Comparison of ENCODE assay signal across 22 cellular contexts in genomic region chr12:94078736-94079509, GRCh38.
"Had no signal": no experiment of that assay in that cellular context is flagged by ENCODE, and none has a peak within 500 bp of the region (broad histone marks: within the 10 kb centered on the region; RNA-seq: fewer than 3 reads in every experiment).

No MANE protein-coding gene starts in this region.

- H3K4me3 ChIP-seq: ascending aorta, body of pancreas, SJSA1 had no signal

- DNase-seq: activated CD4-positive, alpha-beta T cell treated with anti-CD3 and anti-CD28 coated beads, Interleukin-2, amount 50 U/mL, for 4 hours; activated CD8-positive, alpha-beta memory T cell treated with anti-CD3 and anti-CD28 coated beads, Interleukin-2, amount 50 U/mL, for 48 hours; activated CD8-positive, alpha-beta T cell treated with anti-CD3 and anti-CD28 coated beads, Interleukin-2, amount 10 ng/mL, durations not matched to agents 7 days and 5 days; activated naive CD4-positive, alpha-beta T cell treated with anti-CD3 and anti-CD28 coated beads, Interleukin-2, amount 50 U/mL, for 16 hours; activated naive CD8-positive, alpha-beta T cell treated with anti-CD3 and anti-CD28 coated beads, Interleukin-2, amount 50 U/mL, for 24 hours; activated T-cell treated with anti-CD3 and anti-CD28 coated beads, Interleukin-2, amount 50 U/mL, for 1 hour; amniotic stem cell; body of pancreas; central memory CD4-positive, alpha-beta T cell; NCI-H1092 treated with DMSO at 0.1 percent for 48 hours; NCI-H1417 treated with DMSO at 0.1 percent for 48 hours; NCI-H1694; NCI-H2029 treated with DMSO at 0.1 percent for 48 hours; NCI-H446; NCI-H524; PC-3; SHP77; T-cell; WERI-Rb-1 had no signal

- ATAC-seq: activated CD8-positive, alpha-beta T cell treated with anti-CD3 and anti-CD28 coated beads, Interleukin-2, amount 10 ng/mL, durations not matched to agents 7 days and 5 days; activated naive CD8-positive, alpha-beta T cell treated with anti-CD3 and anti-CD28 coated beads, Interleukin-2, amount 50 U/mL, for 24 hours; body of pancreas; PC-3 had no signal

- H3K4me3 Mint-ChIP-seq: activated CD4-positive, alpha-beta T cell treated with anti-CD3 and anti-CD28 coated beads for 36 hours; activated CD8-positive, alpha-beta T cell treated with anti-CD3 and anti-CD28 coated beads, Interleukin-2, amount 10 ng/mL, durations not matched to agents 7 days and 5 days; activated naive CD8-positive, alpha-beta T cell treated with anti-CD3 and anti-CD28 coated beads, Interleukin-2, amount 50 U/mL, for 24 hours; T-cell had no signal

- H3K36me3 ChIP-seq: ascending aorta, SJSA1, WERI-Rb-1 had no signal

- H3K27me3 ChIP-seq: ascending aorta, body of pancreas had no signal

- H3K4me1 ChIP-seq: body of pancreas, SJSA1 had no signal

- H3K27ac ChIP-seq: ascending aorta, body of pancreas, SJSA1 had no signal

- H3K27ac Mint-ChIP-seq: activated CD4-positive, alpha-beta T cell treated with anti-CD3 and anti-CD28 coated beads for 36 hours; activated CD8-positive, alpha-beta T cell treated with anti-CD3 and anti-CD28 coated beads, Interleukin-2, amount 10 ng/mL, durations not matched to agents 7 days and 5 days; activated naive CD8-positive, alpha-beta T cell treated with anti-CD3 and anti-CD28 coated beads, Interleukin-2, amount 50 U/mL, for 24 hours had no signal

- H3K9me3 ChIP-seq: ascending aorta, body of pancreas, SJSA1 had no signal
